ENCODE assay signal across 28 cellular contexts in the genomic region with DNA sequence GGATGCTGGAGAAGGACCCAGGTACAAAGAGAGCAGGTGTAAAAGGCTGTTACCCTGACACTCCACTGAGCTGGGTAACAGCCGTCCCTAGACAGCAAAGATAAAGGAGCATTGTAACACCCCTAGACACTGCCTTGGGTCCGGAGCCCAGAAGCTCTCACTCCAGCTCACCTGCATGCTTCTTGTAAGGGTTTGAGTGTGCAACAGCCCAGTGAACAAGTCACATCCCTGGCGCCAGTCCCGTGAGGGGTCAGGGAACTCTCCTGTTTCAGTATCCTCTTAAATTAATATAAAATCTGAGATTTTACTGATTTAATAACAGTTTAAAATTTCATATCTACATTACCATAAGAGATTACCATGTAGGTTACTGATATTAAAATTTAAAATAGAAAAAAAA.
"Had no signal": no experiment of that assay in that cellular context is flagged by ENCODE, and none has a peak within 500 bp of the region (broad histone marks: within the 10 kb centered on the region; RNA-seq: fewer than 3 reads in every experiment).

No MANE protein-coding gene starts in this region.

- H3K4me3 Mint-ChIP-seq: stimulated activated effector memory CD8-positive, alpha-beta T cell treated with anti-CD3 and anti-CD28 coated beads, Interleukin-12 subunit alpha, Interleukin-12 subunit beta, amount 100 ng/mL, for 72 hours; stimulated activated memory B cell treated with anti-CD40 and anti-IgM and Interleukin-4, amounts not matched to agents 10 μg/mL and 1 μg/mL and 100 μg/mL, for 72 hours; stimulated activated naive B cell treated with anti-CD40 and anti-IgM and Interleukin-4, amounts not matched to agents 10 μg/mL and 1 μg/mL and 100 μg/mL, for 72 hours; stimulated activated naive CD8-positive, alpha-beta T cell treated with anti-CD3 and anti-CD28 coated beads, Interleukin-15, amount 100 ng/mL, for 72 hours; stimulated activated naive CD8-positive, alpha-beta T cell treated with anti-CD3 and anti-CD28 coated beads, Interleukin-15, Interleukin-2, amounts not matched to agents 100 ng/mL and 50 ng/mL, for 24 hours; type B pancreatic cell had no signal

- H3K36me3 Mint-ChIP-seq: stimulated activated effector memory CD8-positive, alpha-beta T cell treated with anti-CD3 and anti-CD28 coated beads, Interleukin-12 subunit alpha, Interleukin-12 subunit beta, amount 100 ng/mL, for 72 hours; stimulated activated memory B cell treated with anti-CD40 and anti-IgM and Interleukin-4, amounts not matched to agents 10 μg/mL and 1 μg/mL and 100 μg/mL, for 72 hours; stimulated activated naive B cell treated with anti-CD40 and anti-IgM and Interleukin-4, amounts not matched to agents 10 μg/mL and 1 μg/mL and 100 μg/mL, for 72 hours; type B pancreatic cell had no signal

- H3K36me3 ChIP-seq: stomach, suprapubic skin, thoracic aorta, thyroid gland, tibial artery, tibial nerve, transverse colon, upper lobe of left lung, upper lobe of right lung, uterus, vagina had no signal

- H3K9me3 ChIP-seq: stomach, suprapubic skin, testis, thoracic aorta, thyroid gland, tibial artery, tibial nerve, transverse colon, upper lobe of left lung, upper lobe of right lung, uterus, vagina had no signal

- H3K27ac ChIP-seq: stomach, suprapubic skin, testis, thoracic aorta, thyroid gland, tibial artery, tibial nerve, transverse colon, upper lobe of left lung, upper lobe of right lung, uterus, vagina had no signal

- H3K4me1 ChIP-seq: stomach, suprapubic skin, testis, tibial artery, tibial nerve, transverse colon, upper lobe of left lung, upper lobe of right lung, uterus, vagina had no signal

- H3K4me1 Mint-ChIP-seq: stimulated activated effector memory CD8-positive, alpha-beta T cell treated with anti-CD3 and anti-CD28 coated beads, Interleukin-12 subunit alpha, Interleukin-12 subunit beta, amount 100 ng/mL, for 72 hours; stimulated activated memory B cell treated with anti-CD40 and anti-IgM and Interleukin-4, amounts not matched to agents 10 μg/mL and 1 μg/mL and 100 μg/mL, for 72 hours; stimulated activated naive B cell treated with anti-CD40 and anti-IgM and Interleukin-4, amounts not matched to agents 10 μg/mL and 1 μg/mL and 100 μg/mL, for 72 hours; stimulated activated naive CD8-positive, alpha-beta T cell treated with anti-CD3 and anti-CD28 coated beads, Interleukin-15, amount 100 ng/mL, for 72 hours had no signal

- H3K27ac Mint-ChIP-seq: stimulated activated effector memory CD8-positive, alpha-beta T cell treated with anti-CD3 and anti-CD28 coated beads, Interleukin-12 subunit alpha, Interleukin-12 subunit beta, amount 100 ng/mL, for 72 hours; stimulated activated memory B cell treated with anti-CD40 and anti-IgM and Interleukin-4, amounts not matched to agents 10 μg/mL and 1 μg/mL and 100 μg/mL, for 72 hours; stimulated activated naive B cell treated with anti-CD40 and anti-IgM and Interleukin-4, amounts not matched to agents 10 μg/mL and 1 μg/mL and 100 μg/mL, for 72 hours; stimulated activated naive CD8-positive, alpha-beta T cell treated with anti-CD3 and anti-CD28 coated beads, Interleukin-15, amount 100 ng/mL, for 72 hours; stimulated activated naive CD8-positive, alpha-beta T cell treated with anti-CD3 and anti-CD28 coated beads, Interleukin-15, Interleukin-2, amounts not matched to agents 100 ng/mL and 50 ng/mL, for 24 hours; type B pancreatic cell had no signal

- H3K4me3 ChIP-seq: stomach, suprapubic skin, testis, thoracic aorta, thyroid gland, tibial artery, tibial nerve, transverse colon, upper lobe of left lung, upper lobe of right lung, uterus, vagina had no signal

- H3K27me3 ChIP-seq: stomach, suprapubic skin, testis, thyroid gland, tibial artery, tibial nerve, transverse colon, upper lobe of left lung, upper lobe of right lung, uterus, vagina had no signal

- H3K9me3 Mint-ChIP-seq: type B pancreatic cell had no signal

- H3K27me3 Mint-ChIP-seq: stimulated activated memory B cell treated with anti-CD40 and anti-IgM and Interleukin-4, amounts not matched to agents 10 μg/mL and 1 μg/mL and 100 μg/mL, for 72 hours; stimulated activated naive B cell treated with anti-CD40 and anti-IgM and Interleukin-4, amounts not matched to agents 10 μg/mL and 1 μg/mL and 100 μg/mL, for 72 hours; stimulated activated naive CD8-positive, alpha-beta T cell treated with anti-CD3 and anti-CD28 coated beads, Interleukin-15, amount 100 ng/mL, for 72 hours; stimulated activated naive CD8-positive, alpha-beta T cell treated with anti-CD3 and anti-CD28 coated beads, Interleukin-15, Interleukin-2, amounts not matched to agents 100 ng/mL and 50 ng/mL, for 24 hours had no signal

- DNase-seq: stimulated activated CD4-positive, alpha-beta T cell treated with anti-CD3 and anti-CD28 coated beads, Interleukin-2, amount 100 ng/mL, for 48 hours; stimulated activated CD4-positive, alpha-beta T cell treated with anti-CD3 and anti-CD28 coated beads, Interleukin-4, amount 100 ng/mL, for 1 hour; stimulated activated CD4-positive, alpha-beta T cell treated with anti-CD3 and anti-CD28 coated beads, Interleukin-4, amount 100 ng/mL, for 24 hours; stimulated activated CD4-positive, alpha-beta T cell treated with anti-CD3 and anti-CD28 coated beads, Interleukin-4, amount 100 ng/mL, for 4 hours; stimulated activated CD8-positive, alpha-beta memory T cell treated with anti-CD3 and anti-CD28 coated beads, Interleukin-4, amount 100 ng/mL, for 48 hours; stimulated activated naive B cell treated with anti-CD40 and anti-IgM and Interleukin-4, amounts not matched to agents 10 μg/mL and 1 μg/mL and 100 μg/mL, for 72 hours; stimulated activated naive CD4-positive, alpha-beta T cell; stimulated activated naive CD4-positive, alpha-beta T cell treated with Interleukin-2 at 50 U/mL for 16 hours; stimulated activated naive CD8-positive, alpha-beta T cell treated with anti-CD3 and anti-CD28 coated beads, Interleukin-15, amount 100 ng/mL, for 72 hours; stimulated activated naive CD8-positive, alpha-beta T cell treated with anti-CD3 and anti-CD28 coated beads, Interleukin-15, Interleukin-2, amounts not matched to agents 100 U/mL and 50 U/mL, for 24 hours; stomach; substantia nigra; testis; thyroid gland; tibial artery; transverse colon; trophoblast cell; upper lobe of left lung; upper lobe of right lung; uterus had no signal
